In the genomic region with DNA sequence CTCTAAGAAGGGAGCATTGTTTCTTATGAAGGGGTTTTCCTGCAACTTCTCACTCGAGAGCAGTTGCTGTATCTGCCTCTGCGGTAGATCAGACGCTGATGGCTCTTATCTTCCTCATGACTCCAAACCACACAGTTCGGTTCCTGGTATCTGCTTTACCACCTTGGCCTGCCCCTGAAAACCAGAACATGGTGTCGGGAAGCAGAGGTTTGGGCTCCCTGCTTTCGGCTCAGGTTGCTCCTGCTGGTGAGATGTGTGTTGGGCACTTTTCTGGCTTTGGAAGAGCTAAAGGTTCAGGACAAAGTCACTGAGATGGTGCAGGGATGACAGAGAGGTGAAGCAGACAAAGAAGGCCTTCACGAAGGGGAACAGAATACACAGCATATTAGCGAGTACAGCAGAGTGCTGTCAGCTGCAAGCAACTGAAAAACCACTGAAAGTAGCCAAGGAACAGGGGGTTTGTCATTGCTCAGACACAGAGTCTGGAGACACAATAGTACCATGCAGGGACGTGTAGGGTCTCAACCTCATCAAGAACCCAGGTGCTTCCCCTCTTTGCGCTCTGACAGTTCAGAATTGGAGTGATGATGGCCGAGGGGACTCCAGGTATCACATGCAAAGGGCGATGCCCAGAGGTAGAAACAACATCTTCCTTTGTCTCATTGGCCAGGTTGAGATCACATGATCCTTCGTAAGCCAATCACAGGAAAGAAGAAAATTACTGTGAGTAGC, we compare ENCODE assay signal across 12 cellular contexts. TPM values are rescaled to one million over a fixed set of nuclear protein-coding genes. Genes with fewer than 3 reads are reported as not detected.
A peak's percentile ranks its signal among the peaks of the same experiment; 100 is the strongest.
DNase-seq lines count a peak whose midpoint lies in the region; ATAC-seq and TF ChIP-seq lines count a peak whose summit lies in the region.
"Had no signal": no experiment of that assay in that cellular context is flagged by ENCODE, and none has a peak within 500 bp of the region (broad histone marks: within the 10 kb centered on the region; RNA-seq: fewer than 3 reads in every experiment).

No MANE protein-coding gene starts in this region.

- H3K27me3 ChIP-seq in esophagus squamous epithelium = peaks cover 0 to 35% (median 0%) of the 10 kb centered on the region in 4 donors

- WGBS in esophagus squamous epithelium, 2 donors = 83 to 89% methylated on average over 8 to 13 of the region's 13 CpGs

- peak overlapping the region; percentile 67 for H3K27ac Mint-ChIP-seq in central memory CD8-positive, alpha-beta T cell (ENCODE audit: low read depth)

- H3K4me3 ChIP-seq in GM12875 (ENCODE audit: low read depth, low read length) (peak overlapping the region; percentile 15), esophagus squamous epithelium (no peak overlapping the region)
- H3K4me3 ChIP-seq: suprapubic skin had no signal

- TF ChIP-seq POLR2A in esophagus squamous epithelium (IDR thresholded peaks at IDR 0.05) = no peak

- no peaks in the 10 kb centered on the region for H3K9me3 ChIP-seq in esophagus squamous epithelium
- H3K9me3 ChIP-seq: suprapubic skin had no signal

- H3K27ac ChIP-seq in esophagus squamous epithelium = peak overlapping the region in 2 of 4 donors; percentile 48 to 61

- TF ChIP-seq CTCF in GM12875 (IDR thresholded peaks at IDR 0.05; ENCODE audit: borderline replicate concordance, insufficient read depth, low read depth, low read length) (no peak), esophagus squamous epithelium (IDR thresholded peaks at IDR 0.05) (no peak)

- DNase-seq in central memory CD8-positive, alpha-beta T cell (ENCODE audit: low spot score in 2 of 2) = no peak
- DNase-seq in HK-2 (ENCODE audit: unreplicated experiment) (no peak), T1000 (lab: John Stamatoyannopoulos, UW) (no peak), esophagus squamous epithelium (lab: John Stamatoyannopoulos, UW) (no peak), NCI-H1092 (lab: John Stamatoyannopoulos, UW) (no peak)
- DNase-seq: DMS79, NCI-H524, retina had no signal

- intact Hi-C loops in esophagus squamous epithelium (cut with DNase I) = no loop called here

- peaks cover 0 to 17% (median 8%) of the 10 kb centered on the region in 3 donors for H3K4me1 ChIP-seq in esophagus squamous epithelium
- H3K4me1 ChIP-seq: suprapubic skin had no signal

- peaks cover 89% of the 10 kb centered on the region for H3K27me3 Mint-ChIP-seq in central memory CD8-positive, alpha-beta T cell

- no peaks in the 10 kb centered on the region for H3K36me3 Mint-ChIP-seq in central memory CD8-positive, alpha-beta T cell (ENCODE audit: insufficient read depth)

- H3K4me1 Mint-ChIP-seq in central memory CD8-positive, alpha-beta T cell = peaks cover 7% of the 10 kb centered on the region

- H3K36me3 ChIP-seq in esophagus squamous epithelium = no peaks in the 10 kb centered on the region
- H3K36me3 ChIP-seq: suprapubic skin had no signal

- H3K4me3 Mint-ChIP-seq in central memory CD8-positive, alpha-beta T cell = no peak overlapping the region

- no peaks in the 10 kb centered on the region for H3K9me3 Mint-ChIP-seq in central memory CD8-positive, alpha-beta T cell

- ATAC-seq in GM21423 (IDR thresholded peaks at IDR 0.05; ENCODE audit: unreplicated experiment) = peak; percentile 66
- peak; percentile 34 for ATAC-seq in HG03558 (IDR thresholded peaks at IDR 0.05; ENCODE audit: extremely low read depth, unreplicated experiment)
- ATAC-seq in central memory CD8-positive, alpha-beta T cell (replicated peaks; ENCODE audit: extremely low read depth, poor library complexity, severe bottlenecking) = peak; percentile 32

RNA-seq across cellular contexts. Expression of gene CSF2RB, which starts 11.9 kb away (rescaled TPM):
- 1 to 10 TPM; 1.5 to 6.1 (median 2.9) TPM for total RNA-seq in esophagus squamous epithelium

RNA-seq across cellular contexts. Expression of gene NCF4, which starts 40.8 kb away (rescaled TPM):
- 10 to 100 TPM in 2 of 4 donors, 1 to 10 TPM in 2; 2.1 to 15.1 (median 8.4) TPM for total RNA-seq in esophagus squamous epithelium
